In the genomic region with DNA sequence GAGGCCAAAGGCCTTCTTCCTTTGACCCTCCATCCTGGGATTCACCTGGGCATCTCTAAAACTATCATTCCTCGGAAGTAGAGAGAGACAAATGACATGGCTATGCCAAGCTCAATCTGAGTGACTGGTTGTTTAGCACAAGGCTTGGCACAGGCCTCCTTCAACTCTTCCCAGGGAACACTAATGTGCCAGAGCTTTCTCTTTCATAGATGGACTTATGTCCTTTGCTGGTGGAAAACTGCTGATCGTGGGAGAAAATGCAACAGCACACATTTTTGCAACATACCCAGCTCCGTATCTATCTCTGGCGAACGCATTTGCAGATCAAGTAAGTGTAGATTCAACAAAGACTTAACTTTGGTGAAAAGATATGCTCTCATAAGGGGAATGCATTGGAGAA, we compare ENCODE assay signal across 32 cellular contexts. TPM values are rescaled to one million over a fixed set of nuclear protein-coding genes. Genes with fewer than 3 reads are reported as not detected.
DNase-seq lines count a peak whose midpoint lies in the region; ATAC-seq, FAIRE-seq and TF ChIP-seq lines count a peak whose summit lies in the region.
"Had no signal": no experiment of that assay in that cellular context is flagged by ENCODE, and none has a peak within 500 bp of the region (broad histone marks: within the 10 kb centered on the region; RNA-seq: fewer than 3 reads in every experiment).

No MANE protein-coding gene starts in this region.

- FAIRE-seq in A549 (lab: Jason Lieb, UNC) (no peak), K562 (lab: Jason Lieb, UNC) (no peak), HepG2 (lab: Jason Lieb, UNC) (no peak)
- FAIRE-seq: GM12878, GM12892, GM18507, GM19239 had no signal

- H3K4me1 ChIP-seq in A549 (no peaks in the 10 kb centered on the region), K562 (replicated peaks in 1 of 2; ENCODE audit: control insufficient read depth in 2 of 2, insufficient read depth in 2 of 2, low read length in 2 of 2) (peaks cover 13 to 31% of the 10 kb centered on the region in 2 experiments), HepG2 (ENCODE audit: insufficient read depth, low read length) (no peaks in the 10 kb centered on the region), HAP-1 (no peaks in the 10 kb centered on the region)
- H3K4me1 ChIP-seq: BE2C, BLaER1 had no signal

- no peak overlapping the region for H3K4me2 ChIP-seq in A549
- no peak overlapping the region for H3K4me2 ChIP-seq in K562 (ENCODE audit: insufficient read depth, low read length)
- no peak overlapping the region for H3K4me2 ChIP-seq in HepG2 (ENCODE audit: low read depth, low read length)
- H3K4me2 ChIP-seq: BLaER1 had no signal

- POLR2A ChIA-PET in A549 (lab: Yijun Ruan, JAX) (interaction anchor here (0.5 kb wide), 1 partner anchor 17 kb away, joined by 3 read pairs; no protein-coding TSS in a partner anchor), K562 (lab: Yijun Ruan, JAX) (interaction anchor here (1.6 kb wide), 2 partner anchors 17 to 22 kb away, joined by 3 to 4 read pairs; no protein-coding TSS in a partner anchor), HepG2 (lab: Yijun Ruan, JAX) (no interaction called here)

- no peak for TF ChIP-seq CTCF in A549 (IDR thresholded peaks at IDR 0.05)
- TF ChIP-seq CTCF in K562 (IDR thresholded peaks at IDR 0.05 in 2 of 3, conservative IDR thresholded peaks at IDR 0.05 in 1 of 3; ENCODE audit: insufficient read depth in 2 of 3, low read depth in 1 of 3, low read length in 3 of 3): no peak
- no peak for TF ChIP-seq CTCF in HepG2 (CRISPR knock-in tag; IDR thresholded peaks at IDR 0.05)

- no peaks in the 10 kb centered on the region for H4K20me1 ChIP-seq in K562 (replicated peaks; ENCODE audit: control insufficient read depth, insufficient read depth, low read length)
- H4K20me1 ChIP-seq in HepG2 (ENCODE audit: insufficient read depth, low read length): no peaks in the 10 kb centered on the region
- H4K20me1 ChIP-seq: BLaER1 had no signal

- H3K4me3 ChIP-seq in A549 (no peak overlapping the region), K562 (no peak overlapping the region), HepG2 (replicated peaks in 1 of 3; ENCODE audit: insufficient read depth in 1 of 3, low read depth in 2 of 3, low read length in 3 of 3) (no peak overlapping the region), HAP-1 (no peak overlapping the region)
- H3K4me3 ChIP-seq: BLaER1, GM12878 had no signal

- H3K27ac Mint-ChIP-seq in T-helper 17 cell: no peak overlapping the region
- H3K27ac Mint-ChIP-seq: CD4-positive, alpha-beta memory T cell; CD4-positive, CD25-positive, alpha-beta regulatory T cell; CD8-positive, alpha-beta memory T cell had no signal

- peaks cover 79% of the 10 kb centered on the region for H3K27me3 Mint-ChIP-seq in T-helper 17 cell

- no peaks in the 10 kb centered on the region for H3K9me3 ChIP-seq in A549
- no peaks in the 10 kb centered on the region for H3K9me3 ChIP-seq in K562 (replicated peaks; ENCODE audit: control insufficient read depth, insufficient read depth, low read depth, low read length)
- H3K9me3 ChIP-seq in HepG2 (ENCODE audit: low read length): no peaks in the 10 kb centered on the region
- no peaks in the 10 kb centered on the region for H3K9me3 ChIP-seq in HAP-1
- no peaks in the 10 kb centered on the region for H3K9me3 ChIP-seq in T-helper 17 cell (ENCODE audit: control insufficient read depth, low read length, poor library complexity, severe bottlenecking)
- H3K9me3 ChIP-seq: BE2C, BLaER1 had no signal

- H2AFZ ChIP-seq in K562 (ENCODE audit: low read depth, low read length): no peak overlapping the region
- no peak overlapping the region for H2AFZ ChIP-seq in HepG2 (ENCODE audit: low read length)

- no peaks in the 10 kb centered on the region for H3K79me2 ChIP-seq in K562 (ENCODE audit: control insufficient read depth, insufficient read depth, low read length)
- no peaks in the 10 kb centered on the region for H3K79me2 ChIP-seq in HepG2 (ENCODE audit: insufficient read depth, low read length)

- H3K9ac ChIP-seq in K562 (ENCODE audit: insufficient read depth in 1 of 2, low read depth in 2 of 2, low read length in 2 of 2) (no peak overlapping the region), HepG2 (ENCODE audit: insufficient read depth, low read depth, low read length) (no peak overlapping the region)
- H3K9ac ChIP-seq: BLaER1 had no signal

- no peak for TF ChIP-seq POLR2A in A549 (IDR thresholded peaks at IDR 0.05; ENCODE audit: low read length)
- TF ChIP-seq POLR2A in K562 (conservative IDR thresholded peaks at IDR 0.05): no peak
- TF ChIP-seq POLR2A in HepG2 (IDR thresholded peaks at IDR 0.05; ENCODE audit: insufficient read depth in 1 of 2, low read depth in 2 of 2, low read length in 2 of 2): no peak

- BruUV-seq in K562 (replicated peaks; lab: Mats Ljungman, UMichigan) (no TSS peak), HepG2 (replicated peaks; lab: Mats Ljungman, UMichigan) (no TSS peak)

- intact Hi-C loops in K562 (cut with micrococcal nuclease) (no loop called here), HepG2 (cut with micrococcal nuclease; ENCODE audit: unreplicated experiment) (no loop called here)

- in situ Hi-C loops in K562 (cut with MboI) (no loop called here), HepG2 (cut with HindIII; ENCODE audit: extremely low pct_ligation_motif_present, low pct_unique_long_range_greater_than_20kb) (no loop called here), HAP-1 (cut with MboI; ENCODE audit: low sequenced_read_pairs) (no loop called here)

- ATAC-seq in A549 (no peak), K562 (no peak), HepG2 (no peak), T-helper 17 cell (no peak)
- ATAC-seq: GM12878 had no signal

- no peak overlapping the region for H3K27ac ChIP-seq in A549
- H3K27ac ChIP-seq in K562 (ENCODE audit: extremely low read depth, low read depth, low read length): no peak overlapping the region
- H3K27ac ChIP-seq in HepG2 (ENCODE audit: extremely low read length, insufficient read depth, low read length): no peak overlapping the region
- H3K27ac ChIP-seq: 22Rv1, BLaER1 had no signal

- no peaks in the 10 kb centered on the region for H3K9me1 ChIP-seq in K562 (ENCODE audit: control insufficient read depth, insufficient read depth, low read length)

- WGBS in A549 (ENCODE audit: missing lambda C conversion rate): 48% methylated on average over 5 of the region's 5 CpGs
- WGBS in K562 (ENCODE audit: insufficient coverage, low coverage, missing lambda C conversion rate): 88% methylated on average over 5 of the region's 5 CpGs
- 64% methylated on average over 5 of the region's 5 CpGs for WGBS in HepG2 (ENCODE audit: low lambda C conversion rate)

- DNase-seq in A549 (ENCODE audit: low read depth in 1 of 2, low spot score in 1 of 2) (no peak), K562 (ENCODE audit: extremely low read depth in 1 of 4, low spot score in 3 of 4) (no peak), HepG2 (ENCODE audit: low spot score) (no peak), HAP-1 (ENCODE audit: low spot score in 2 of 2) (no peak), T-helper 17 cell (no peak)
- no peak for DNase-seq in central memory CD4-positive, alpha-beta T cell
- DNase-seq: ACHN; BE2C; C1 segment of cervical spinal cord; CD4-positive, alpha-beta memory T cell; CD4-positive, CD25-positive, alpha-beta regulatory T cell; CD8-positive, alpha-beta memory T cell; COR-L47; DMS 273 treated with DMSO at 0.1 percent for 48 hours; DMS153; DMS53; DMS79; DND-41; EL; GDM1 had no signal

- H3K27me3 ChIP-seq in K562 (ENCODE audit: control insufficient read depth in 2 of 2, insufficient read depth in 2 of 2, low read length in 2 of 2): no peaks in the 10 kb centered on the region
- H3K27me3 ChIP-seq in HepG2 (ENCODE audit: control insufficient read depth in 1 of 2, insufficient read depth in 2 of 2, low read length in 2 of 2): no peaks in the 10 kb centered on the region
- H3K27me3 ChIP-seq in HAP-1 (ENCODE audit: low read depth): peaks cover 5% of the 10 kb centered on the region; the same call in 1 of the 2 replicates
- H3K27me3 ChIP-seq: BE2C, BLaER1 had no signal

- no peak for TF ChIP-seq RAD21 in A549 (conservative IDR thresholded peaks at IDR 0.05 in 1 of 2, IDR thresholded peaks at IDR 0.05 in 1 of 2)
- TF ChIP-seq RAD21 in K562 (CRISPR knock-in tag; conservative IDR thresholded peaks at IDR 0.05 in 1 of 2, IDR thresholded peaks at IDR 0.05 in 1 of 2): no peak
- TF ChIP-seq RAD21 in HepG2 (CRISPR knock-in tag; IDR thresholded peaks at IDR 0.05): no peak

- TF ChIP-seq EP300 in A549 (IDR thresholded peaks at IDR 0.05) (no peak), K562 (IDR thresholded peaks at IDR 0.05; ENCODE audit: low read length) (no peak), HepG2 (IDR thresholded peaks at IDR 0.05; ENCODE audit: low read depth in 2 of 2, low read length in 2 of 2) (no peak), HepG2 (CRISPR knock-in tag; IDR thresholded peaks at IDR 0.05; ENCODE audit: borderline replicate concordance) (no peak)

- H3K36me3 ChIP-seq in K562 (ENCODE audit: control insufficient read depth, insufficient read depth, low read length) (no peaks in the 10 kb centered on the region), HepG2 (replicated peaks in 1 of 2; ENCODE audit: control insufficient read depth in 1 of 2, insufficient read depth in 2 of 2, low read length in 2 of 2) (no peaks in the 10 kb centered on the region), HAP-1 (replicated peaks) (no peaks in the 10 kb centered on the region)
- H3K36me3 ChIP-seq: BE2C, BLaER1 had no signal

- H3K36me3 Mint-ChIP-seq in T-helper 17 cell (ENCODE audit: low read depth): peaks cover 2% of the 10 kb centered on the region
- H3K36me3 Mint-ChIP-seq: CD4-positive, alpha-beta memory T cell; CD4-positive, CD25-positive, alpha-beta regulatory T cell; CD8-positive, alpha-beta memory T cell had no signal

- H3K4me1 Mint-ChIP-seq in T-helper 17 cell: no peaks in the 10 kb centered on the region
- H3K4me1 Mint-ChIP-seq: CD4-positive, alpha-beta memory T cell; CD4-positive, CD25-positive, alpha-beta regulatory T cell; CD8-positive, alpha-beta memory T cell had no signal

- H3K4me3 Mint-ChIP-seq in T-helper 17 cell: no peak overlapping the region
- H3K4me3 Mint-ChIP-seq: CD14-positive monocyte; CD4-positive, alpha-beta memory T cell; CD4-positive, CD25-positive, alpha-beta regulatory T cell; CD8-positive, alpha-beta memory T cell had no signal

- CTCF ChIA-PET in A549 (lab: Yijun Ruan, JAX): interaction anchor here (1.0 to 2.5 kb wide), 5 partner anchors 9 to 442 kb away, joined by 3 to 18 read pairs (median 3); no protein-coding TSS in a partner anchor
- CTCF ChIA-PET in K562 (lab: Yijun Ruan, JAX; ENCODE audit: low intra/inter-chr PET ratio): no interaction called here
- CTCF ChIA-PET in HepG2 (lab: Yijun Ruan, JAX; ENCODE audit: low intra/inter-chr PET ratio, low total read pairs): no interaction called here

RNA-seq across cellular contexts. Expression of gene AQP9, which starts 36.5 kb away (rescaled TPM):
- polyA plus RNA-seq in A549 (2011; rRNA removed) (0.08 TPM in 1 of 2 replicates, not detected in the other), A549 (2017; fragmentation: RNase III; extraction: RNeasy Plus Mini Kit Qiagen cat#74134 plus additional on column Dnase treatment) (not detected in 3 replicates), K562 (2011; rRNA removed) (0.04 and 0.07 TPM in 2 replicates), K562 (2014; fragmentation: Illumina TruSeq; extraction: Trizol) (not detected in 2 replicates), K562 (2014; fragmentation: Nextera tagmentation; extraction: Ambion mirVana) (under 1 TPM in 1 of 2 experiments, not detected in 1; 0.08 TPM), K562 (2014; rRNA removed) (0.33 TPM in 1 of 2 replicates, not detected in the other), HepG2 (2011; rRNA removed) (0.03 TPM in 1 of 2 replicates, not detected in the other)
- not detected in 2 replicates for polyA plus RNA-seq in A549 (2012; cell fraction: cytosol; rRNA removed)
- not detected in 2 replicates for polyA plus RNA-seq in A549 (2012; cell fraction: nucleus; rRNA removed)
- polyA minus RNA-seq in A549 (2011; rRNA and poly(A)+ RNA removed): not detected in 2 replicates
- total RNA-seq in K562 (2011; cell fraction: chromatin; rRNA removed; ENCODE audit: low replicate concordance): 0.32 and 0.81 TPM in 2 replicates
- total RNA-seq in K562 (2011; cell fraction: nucleolus; rRNA removed): 0.17 and 0.39 TPM in 2 replicates
- total RNA-seq in K562 (2011; cell fraction: nucleoplasm; rRNA removed): 0.29 TPM in 1 of 2 replicates, not detected in the other
- total RNA-seq in K562 (2014; rRNA removed) (0.05 TPM in 1 of 2 replicates, not detected in the other), K562 (2014; rRNA removed; fragmentation: Illumina TruSeq; extraction: Trizol) (0.06 TPM in 1 of 2 replicates, not detected in the other), K562 (2015; rRNA removed; fragmentation: Illumina TruSeq; extraction: Trizol) (0.07 TPM in 1 of 2 replicates, not detected in the other), K562 (2021) (0.09 TPM in 1 of 2 replicates, not detected in the other), HepG2 (2016; rRNA removed; fragmentation: Illumina TruSeq; extraction: Trizol) (not detected in 2 replicates), T-helper 17 cell (1 to 10 TPM in 1 of 2 donors, under 1 TPM in 1; 0.78 to 3.5 TPM)
- 0.04 TPM in 1 of 2 replicates, not detected in the other for polyA plus RNA-seq in K562 (2011; cell fraction: cytosol; rRNA removed)
- 0.20 and 0.31 TPM in 2 replicates for polyA plus RNA-seq in K562 (2011; cell fraction: nucleus; rRNA removed)
- polyA plus RNA-seq in K562 (2012): 0.08 and 0.53 TPM in 2 replicates
- polyA minus RNA-seq in K562 (2011; rRNA and poly(A)+ RNA removed): 0.12 TPM in 1 of 2 replicates, not detected in the other
- polyA minus RNA-seq in K562 (2011; cell fraction: cytosol; rRNA and poly(A)+ RNA removed): not detected in 2 replicates
- polyA minus RNA-seq in K562 (2011; cell fraction: nucleus; rRNA and poly(A)+ RNA removed): not detected in 2 replicates
- not detected in 2 replicates for total RNA-seq in HepG2 (2016; cell fraction: cytosol; rRNA removed; fragmentation: Illumina TruSeq; extraction: Trizol; ENCODE audit: low read depth)
- total RNA-seq in HepG2 (2016; cell fraction: insoluble cytoplasmic fraction; rRNA removed; fragmentation: Illumina TruSeq; extraction: Trizol): not detected in 2 replicates
- 0.09 TPM in 1 of 2 replicates, not detected in the other for total RNA-seq in HepG2 (2016; cell fraction: membrane; rRNA removed; fragmentation: Illumina TruSeq; extraction: Trizol)
- not detected in 2 replicates for total RNA-seq in HepG2 (2016; cell fraction: nucleus; rRNA removed; fragmentation: Illumina TruSeq; extraction: Trizol)
- polyA plus RNA-seq in HepG2 (2011; cell fraction: cytosol; rRNA removed): 0.05 TPM in 1 of 2 replicates, not detected in the other
- polyA plus RNA-seq in HepG2 (2011; cell fraction: nucleus; rRNA removed): not detected in 2 replicates
- polyA plus RNA-seq in HepG2 (2012): 0.11 TPM in 1 of 2 replicates, not detected in the other
- not detected in 2 replicates for polyA plus RNA-seq in HepG2 (2016; cell fraction: cytosol; fragmentation: Illumina TruSeq; extraction: Trizol; ENCODE audit: low read depth)
- 0.12 TPM in 1 of 2 replicates, not detected in the other for polyA plus RNA-seq in HepG2 (2016; cell fraction: insoluble cytoplasmic fraction; fragmentation: Illumina TruSeq; extraction: Trizol; ENCODE audit: low read depth)
- polyA plus RNA-seq in HepG2 (2016; cell fraction: membrane; fragmentation: Illumina TruSeq; extraction: Trizol; ENCODE audit: low read depth): not detected in 2 replicates
- polyA plus RNA-seq in HepG2 (2016; cell fraction: nucleus; fragmentation: Illumina TruSeq; extraction: Trizol; ENCODE audit: insufficient read depth, low read depth): not detected in 2 replicates
- polyA minus RNA-seq in HepG2 (2011; rRNA and poly(A)+ RNA removed; ENCODE audit: low replicate concordance): not detected in 2 replicates
- polyA minus RNA-seq in HepG2 (2011; cell fraction: cytosol; rRNA and poly(A)+ RNA removed): not detected in 2 replicates
- polyA minus RNA-seq in HepG2 (2011; cell fraction: nucleus; rRNA and poly(A)+ RNA removed): not detected in 2 replicates
- total RNA-seq: A172; A673; CD4-positive, CD25-positive, alpha-beta regulatory T cell; Daoy; G401 had no signal
- polyA plus RNA-seq: AG04450; CD4-positive, alpha-beta memory T cell; CD8-positive, alpha-beta memory T cell had no signal
